Comparison of ENCODE assay signal across 31 cellular contexts in the genomic region with DNA sequence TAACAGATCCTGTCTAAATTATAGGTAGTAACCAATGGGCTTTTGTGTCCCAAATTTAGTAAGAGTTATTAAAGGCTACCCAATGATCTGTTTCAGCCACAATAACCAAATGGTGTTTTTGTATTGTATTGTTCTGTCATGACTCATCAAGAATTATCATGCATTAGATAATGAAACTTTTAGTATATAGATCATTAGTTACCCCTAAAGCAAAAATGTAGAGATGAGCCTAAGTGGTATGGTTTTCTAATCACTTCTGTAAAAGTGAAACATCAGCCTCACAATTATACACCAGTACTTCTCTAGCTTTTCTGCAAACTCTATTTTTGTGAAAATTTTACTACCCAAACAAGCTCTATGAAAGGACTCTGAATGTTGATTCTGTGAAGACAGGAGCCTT.
"Had no signal": no experiment of that assay in that cellular context is flagged by ENCODE, and none has a peak within 500 bp of the region (broad histone marks: within the 10 kb centered on the region; RNA-seq: fewer than 3 reads in every experiment).

No MANE protein-coding gene starts in this region.

- H3K27me3 ChIP-seq: ascending aorta, body of pancreas, MG63 had no signal

- H3K4me3 ChIP-seq: ascending aorta, body of pancreas, MG63, SK-N-MC had no signal

- H3K9me3 ChIP-seq: ascending aorta, body of pancreas, MG63 had no signal

- ATAC-seq: activated naive CD4-positive, alpha-beta T cell treated with anti-CD3 and anti-CD28 coated beads, Interleukin-2, amount 50 U/mL, for 72 hours; activated naive CD8-positive, alpha-beta T cell treated with anti-CD3 and anti-CD28 coated beads, Interleukin-2, amount 50 U/mL, for 24 hours; activated T-cell treated with anti-CD3 and anti-CD28 coated beads, Interleukin-2, amount 50 U/mL, for 4 hours; body of pancreas; Panc1; Right ventricle myocardium inferior; T-cell had no signal

- H3K4me1 ChIP-seq: ascending aorta, body of pancreas had no signal

- H3K27ac ChIP-seq: ascending aorta, body of pancreas, SK-N-MC, VCaP had no signal

- H3K36me3 ChIP-seq: ascending aorta, MG63 had no signal

- DNase-seq: activated CD4-positive, alpha-beta memory T cell treated with anti-CD3 and anti-CD28 coated beads for 36 hours; activated CD4-positive, alpha-beta T cell treated with anti-CD3 and anti-CD28 coated beads, Interleukin-2, amount 10 ng/mL, durations not matched to agents 7 days and 5 days; activated CD4-positive, CD25-positive, alpha-beta regulatory T cell; activated CD8-positive, alpha-beta memory T cell treated with anti-CD3 and anti-CD28 coated beads for 24 hours; activated effector memory CD4-positive, alpha-beta T cell treated with anti-CD3 and anti-CD28 coated beads, Interleukin-2, amount 50 U/mL, for 16 hours; activated naive CD4-positive, alpha-beta T cell treated with Interleukin-2 at 50 U/mL for 16 hours; activated naive CD8-positive, alpha-beta T cell treated with anti-CD3 and anti-CD28 coated beads, Interleukin-2, amount 50 U/mL, for 24 hours; activated T-cell treated with anti-CD3 and anti-CD28 coated beads, Interleukin-2, amount 50 U/mL, for 4 hours; amniotic stem cell; body of pancreas; cortex of kidney; MG63; MV-4-11; NCI-H1092 treated with DMSO at 0.1 percent for 48 hours; NCI-H1417 treated with DMSO at 0.1 percent for 48 hours; NCI-H1694; NCI-H2029 treated with DMSO at 0.1 percent for 48 hours; NCI-H2171; NCI-H345; NCI-H510A; NCI-H526 treated with DMSO at 0.1 percent for 48 hours; RPMI8226; T-cell; T-helper 2 cell; T1000 had no signal
